10 cellular contexts compared by ENCODE assay signal in the genomic region with DNA sequence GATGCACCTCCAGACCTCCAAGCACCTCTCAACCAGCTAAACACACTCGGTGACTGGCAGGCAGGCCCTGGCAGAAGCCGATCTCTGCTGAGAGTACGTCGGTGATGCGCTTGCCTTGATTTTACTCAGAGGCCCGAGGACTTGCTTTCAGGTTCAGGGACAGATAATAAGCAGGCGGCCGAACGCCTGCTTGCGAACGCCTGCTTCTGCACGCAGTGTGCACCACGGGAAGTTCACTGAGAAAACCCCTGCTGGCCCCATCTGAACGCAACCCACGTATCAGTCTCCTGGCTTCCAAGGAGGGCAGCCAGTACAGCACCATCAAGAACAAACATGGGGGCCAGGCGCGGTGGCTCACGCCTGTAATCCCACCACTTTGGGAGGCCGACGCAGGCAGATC.
"Had no signal": no experiment of that assay in that cellular context is flagged by ENCODE, and none has a peak within 500 bp of the region (broad histone marks: within the 10 kb centered on the region; RNA-seq: fewer than 3 reads in every experiment).

No MANE protein-coding gene starts in this region.

- H3K36me3 ChIP-seq: ovary had no signal

- H3K4me3 ChIP-seq: esophagus muscularis mucosa, ovary, tibial artery had no signal

- H3K27ac ChIP-seq: ovary had no signal

- H3K9me3 Mint-ChIP-seq: neural crest cell had no signal

- H3K27me3 ChIP-seq: esophagus muscularis mucosa, ovary, tibial artery had no signal

- H3K4me3 Mint-ChIP-seq: neural crest cell; T-helper 1 cell treated with Interleukin-12 subunit alpha and Interleukin-12 subunit beta and Interleukin-4 antibody, amounts not matched to agents 30 μg/mL and 1 μg/mL, for 36 hours had no signal

- H3K9me3 ChIP-seq: esophagus muscularis mucosa, ovary, tibial artery had no signal

- DNase-seq: activated CD4-positive, alpha-beta T cell treated with anti-CD3 and anti-CD28 coated beads for 48 hours; activated gamma-delta T cell treated with Interleukin-2 at 50 U/mL for 16 hours; hippocampal formation; ovary; SHP77 treated with DMSO at 0.1 percent for 48 hours; stimulated activated CD4-positive, alpha-beta T cell treated with anti-CD3 and anti-CD28 coated beads, Interleukin-2, amount 100 ng/mL, for 24 hours had no signal
